8 cellular contexts compared by ENCODE assay signal in genomic region chr11:57324886-57325734, GRCh38. TPM values are rescaled to one million over a fixed set of nuclear protein-coding genes. Genes with fewer than 3 reads are reported as not detected.
DNase-seq lines count a peak whose midpoint lies in the region; ATAC-seq and TF ChIP-seq lines count a peak whose summit lies in the region.

TSS of gene TNKS1BP1 (minus strand) at chr11:57324952. CDS start at chr11:57321885, 3,067 bp downstream.

- H3K9me3 Mint-ChIP-seq in activated T-cell treated with anti-CD3 and anti-CD28 coated beads, Interleukin-2, amount 50 U/mL, for 4 hours: no peaks in the 10 kb centered on the region

- POLR2A ChIA-PET in Panc1 (lab: Charles Lee): interaction anchor here (0.6 to 0.8 kb wide), 2 partner anchors 9 to 10 kb away, joined by 3 to 4 read pairs; no protein-coding TSS in a partner anchor

- H3K36me3 Mint-ChIP-seq in activated T-cell treated with anti-CD3 and anti-CD28 coated beads, Interleukin-2, amount 50 U/mL, for 4 hours (ENCODE audit: insufficient read depth): peaks cover 45% of the 10 kb centered on the region

- in situ Hi-C loops in Panc1 (cut with HindIII; ENCODE audit: low pct_unique_long_range_greater_than_20kb, low sequenced_read_pairs): no loop called here

- TF ChIP-seq POLR2A in erythroblast (IDR thresholded peaks at IDR 0.05; ENCODE audit: low read length): peak; percentile 79

- ATAC-seq in GM21619 (IDR thresholded peaks at IDR 0.05; ENCODE audit: unreplicated experiment) (peak; percentile 87), Panc1 (peak; percentile 87)
- ATAC-seq in activated T-cell treated with anti-CD3 and anti-CD28 coated beads, Interleukin-2, amount 50 U/mL, for 4 hours: peak; percentile 88

- H3K4me1 ChIP-seq in Panc1 (ENCODE audit: control insufficient read depth, insufficient read depth, low read length) (peaks cover 39% of the 10 kb centered on the region), mucosa of rectum (ENCODE audit: control insufficient read depth in 2 of 2, insufficient read depth in 2 of 2, low read length in 2 of 2) (peaks cover 51 to 55% of the 10 kb centered on the region in 2 donors)

- H3K27me3 ChIP-seq in Panc1 (ENCODE audit: control insufficient read depth, insufficient read depth, low read length) (no peaks in the 10 kb centered on the region), mucosa of rectum (ENCODE audit: control insufficient read depth in 2 of 2, insufficient read depth in 2 of 2, low read length in 2 of 2) (no peaks in the 10 kb centered on the region)

- CTCF ChIA-PET in Panc1 (lab: Charles Lee): interaction anchor here (0.5 to 0.6 kb wide), 2 partner anchors 9 to 319 kb away, joined by 4 read pairs; no protein-coding TSS in a partner anchor

- H3K4me3 ChIP-seq in Jurkat, Clone E6-1 (ENCODE audit: low read length): peak within 1 kb of the TSS; percentile 67
- H3K4me3 ChIP-seq in Panc1 (ENCODE audit: low read depth in 2 of 2, low read length in 2 of 2): peak within 1 kb of the TSS; percentile 71 to 77
- peak within 1 kb of the TSS; percentile 89 for H3K4me3 ChIP-seq in mucosa of rectum (ENCODE audit: low read length in 2 of 2)

- intact Hi-C loops in Panc1 (cut with micrococcal nuclease; ENCODE audit: unreplicated experiment): no loop called here

- H3K36me3 ChIP-seq in Panc1 (ENCODE audit: control insufficient read depth, insufficient read depth, low read length) (peaks cover 11% of the 10 kb centered on the region; the same call in 1 of the 2 replicates), mucosa of rectum (ENCODE audit: control insufficient read depth in 2 of 2, insufficient read depth in 2 of 2, low read length in 2 of 2) (peaks cover 36 to 41% of the 10 kb centered on the region in 2 donors)

- no peak for TF ChIP-seq CTCF in Panc1 (IDR thresholded peaks at IDR 0.05)

- peak; percentile 92 for DNase-seq in DMS53 (lab: John Stamatoyannopoulos, UW)
- DNase-seq in Jurkat, Clone E6-1 (ENCODE audit: low read depth, low spot score): peak; percentile 91
- DNase-seq in Panc1 (ENCODE audit: low read depth, low spot score): no peak
- DNase-seq in activated T-cell treated with anti-CD3 and anti-CD28 coated beads, Interleukin-2, amount 50 U/mL, for 4 hours: peak; percentile 90
- peak; percentile 95 to 97 for DNase-seq in erythroblast (lab: John Stamatoyannopoulos, UW)
- peak; percentile 79 to 86 for DNase-seq in stimulated activated CD8-positive, alpha-beta memory T cell treated with anti-CD3 and anti-CD28 coated beads, Interleukin-4, amount 100 ng/mL, for 4 hours (ENCODE audit: low read depth in 2 of 2, low spot score in 1 of 2)

- BruUV-seq in Panc1 (replicated peaks; lab: Mats Ljungman, UMichigan): TSS peak; percentile 85

- H3K9ac ChIP-seq in mucosa of rectum (ENCODE audit: low read depth in 1 of 2, low read length in 2 of 2): peak within 1 kb of the TSS; percentile 92 to 98

- H3K9me3 ChIP-seq in Panc1 (ENCODE audit: control insufficient read depth, insufficient read depth, low read depth, low read length) (no peaks in the 10 kb centered on the region), mucosa of rectum (ENCODE audit: control insufficient read depth in 2 of 2, low read length in 2 of 2) (no peaks in the 10 kb centered on the region)

- peak within 1 kb of the TSS; percentile 85 for H3K4me3 Mint-ChIP-seq in activated T-cell treated with anti-CD3 and anti-CD28 coated beads, Interleukin-2, amount 50 U/mL, for 4 hours

- peak within 1 kb of the TSS; percentile 95 for H3K27ac ChIP-seq in Panc1 (ENCODE audit: low read length)
- H3K27ac ChIP-seq in mucosa of rectum (ENCODE audit: low read depth in 2 of 2, low read length in 2 of 2): peak within 1 kb of the TSS; percentile 96 to 97

- H3K27me3 Mint-ChIP-seq in activated T-cell treated with anti-CD3 and anti-CD28 coated beads, Interleukin-2, amount 50 U/mL, for 4 hours (ENCODE audit: low read depth): no peaks in the 10 kb centered on the region

- peaks cover 48% of the 10 kb centered on the region for H3K4me1 Mint-ChIP-seq in activated T-cell treated with anti-CD3 and anti-CD28 coated beads, Interleukin-2, amount 50 U/mL, for 4 hours (ENCODE audit: low read depth)

RNA-seq across cellular contexts. Expression of gene TNKS1BP1, which starts in this region (rescaled TPM):
- polyA plus RNA-seq in Jurkat, Clone E6-1 (2012; ENCODE audit: insufficient read depth, insufficient read length): 15.1 TPM
- total RNA-seq in Panc1 (2021; ENCODE audit: unreplicated experiment): 94.6 TPM
- 78.0 TPM for polyA plus RNA-seq in Panc1 (2012; ENCODE audit: insufficient read length)
- total RNA-seq in activated T-cell treated with anti-CD3 and anti-CD28 coated beads, Interleukin-2, amount 50 U/mL, for 4 hours: 10 to 100 TPM; 27.2 to 34.3 (median 30.7) TPM
